17 cellular contexts compared by ENCODE assay signal in genomic region chr11:69144719-69145365, GRCh38. TPM values are rescaled to one million over a fixed set of nuclear protein-coding genes. Genes with fewer than 3 reads are reported as not detected.
DNase-seq lines count a peak whose midpoint lies in the region; ATAC-seq and TF ChIP-seq lines count a peak whose summit lies in the region.
"Had no signal": no experiment of that assay in that cellular context is flagged by ENCODE, and none has a peak within 500 bp of the region (broad histone marks: within the 10 kb centered on the region; RNA-seq: fewer than 3 reads in every experiment).

No MANE protein-coding gene starts in this region.

- no peak overlapping the region for H3K27ac Mint-ChIP-seq in activated CD8-positive, alpha-beta memory T cell treated with anti-CD3 and anti-CD28 coated beads, Interleukin-2, amount 10 ng/mL, durations not matched to agents 7 days and 5 days

- TF ChIP-seq CTCF in retinal pigment epithelial cell (conservative IDR thresholded peaks at IDR 0.05; ENCODE audit: low read depth, low read length): peak; percentile 16

- H3K4me1 Mint-ChIP-seq in activated CD8-positive, alpha-beta memory T cell treated with anti-CD3 and anti-CD28 coated beads, Interleukin-2, amount 10 ng/mL, durations not matched to agents 7 days and 5 days: peaks cover 2% of the 10 kb centered on the region

- H3K9me3 Mint-ChIP-seq in activated CD8-positive, alpha-beta memory T cell treated with anti-CD3 and anti-CD28 coated beads, Interleukin-2, amount 10 ng/mL, durations not matched to agents 7 days and 5 days (ENCODE audit: low read depth): peaks cover 7% of the 10 kb centered on the region

- no peak overlapping the region for H3K4me3 Mint-ChIP-seq in activated CD8-positive, alpha-beta memory T cell treated with anti-CD3 and anti-CD28 coated beads, Interleukin-2, amount 10 ng/mL, durations not matched to agents 7 days and 5 days

- H3K27me3 Mint-ChIP-seq in activated CD8-positive, alpha-beta memory T cell treated with anti-CD3 and anti-CD28 coated beads, Interleukin-2, amount 10 ng/mL, durations not matched to agents 7 days and 5 days: peaks cover 20% of the 10 kb centered on the region

- no peak overlapping the region for H3K4me3 ChIP-seq in retinal pigment epithelial cell (ENCODE audit: low read length)
- H3K4me3 ChIP-seq: Peyer's patch, right atrium auricular region, upper lobe of left lung had no signal

- no peak for ATAC-seq in activated CD8-positive, alpha-beta memory T cell treated with anti-CD3 and anti-CD28 coated beads, Interleukin-2, amount 10 ng/mL, durations not matched to agents 7 days and 5 days
- ATAC-seq in HG02973 (IDR thresholded peaks at IDR 0.05; ENCODE audit: unreplicated experiment): no peak

- H3K36me3 Mint-ChIP-seq in activated CD8-positive, alpha-beta memory T cell treated with anti-CD3 and anti-CD28 coated beads, Interleukin-2, amount 10 ng/mL, durations not matched to agents 7 days and 5 days: no peaks in the 10 kb centered on the region

- CTCF ChIA-PET in activated CD8-positive, alpha-beta memory T cell treated with anti-CD3 and anti-CD28 coated beads, Interleukin-2, amount 10 ng/mL, durations not matched to agents 7 days and 5 days (lab: Charles Lee): no interaction called here

- peak; percentile 53 for DNase-seq in activated CD8-positive, alpha-beta memory T cell treated with anti-CD3 and anti-CD28 coated beads, Interleukin-2, amount 50 U/mL, for 48 hours
- DNase-seq in activated CD8-positive, alpha-beta memory T cell treated with anti-CD3 and anti-CD28 coated beads, Interleukin-2, amount 10 ng/mL, durations not matched to agents 7 days and 5 days: no peak
- DNase-seq in GM03348 (ENCODE audit: low spot score) (peak; percentile 43), amniotic stem cell (lab: John Stamatoyannopoulos, UW) (peak; percentile 34), retinal pigment epithelial cell (ENCODE audit: low read depth) (peak; percentile 36), UCSD-AML1 (lab: John Stamatoyannopoulos, UW; ENCODE audit: unreplicated experiment) (no peak), NOMO-1 treated with DMSO at 0.1 percent for 48 hours (lab: John Stamatoyannopoulos, UW; ENCODE audit: unreplicated experiment) (no peak)
- DNase-seq: dermis blood vessel endothelial cell, erythroblast, GF-D8, hypothalamus, NCI-H1048, NCI-H2107, Peyer's patch, upper lobe of left lung had no signal

RNA-seq across cellular contexts. Expression of gene SMIM38, which starts 10.9 kb away (rescaled TPM):
- under 1 TPM; 0.26 to 0.56 TPM for total RNA-seq in activated CD8-positive, alpha-beta memory T cell treated with anti-CD3 and anti-CD28 coated beads, Interleukin-2, amount 10 ng/mL, durations not matched to agents 7 days and 5 days

Comparison
In these comparisons a context has a peak if more than half of its experiments do, and no peak if none do; other contexts are left out.
1. DNase-seq: peak in activated CD8-positive, alpha-beta memory T cell treated with anti-CD3 and anti-CD28 coated beads, Interleukin-2, amount 50 U/mL, for 48 hours (single experiment), GM03348 (single experiment), amniotic stem cell (single experiment) and retinal pigment epithelial cell (single experiment); none in activated CD8-positive, alpha-beta memory T cell treated with anti-CD3 and anti-CD28 coated beads, Interleukin-2, amount 10 ng/mL, durations not matched to agents 7 days and 5 days (single experiment), UCSD-AML1 (single experiment) and NOMO-1 treated with DMSO at 0.1 percent for 48 hours (single experiment).